ENCODE assay signal across 10 cellular contexts in genomic region chr12:110744697-110745264, GRCh38. TPM values are rescaled to one million over a fixed set of nuclear protein-coding genes. Genes with fewer than 3 reads are reported as not detected.
A peak's percentile ranks its signal among the peaks of the same experiment; 100 is the strongest.
DNase-seq lines count a peak whose midpoint lies in the region; ATAC-seq, FAIRE-seq and TF ChIP-seq lines count a peak whose summit lies in the region.
"Had no signal": no experiment of that assay in that cellular context is flagged by ENCODE, and none has a peak within 500 bp of the region (broad histone marks: within the 10 kb centered on the region; RNA-seq: fewer than 3 reads in every experiment).

No MANE protein-coding gene starts in this region.

- no peak for TF ChIP-seq RAD21 in HepG2 (CRISPR knock-in tag; IDR thresholded peaks at IDR 0.05)

- TF ChIP-seq POLR2A in heart left ventricle (IDR thresholded peaks at IDR 0.05) (no peak), HepG2 (IDR thresholded peaks at IDR 0.05; ENCODE audit: insufficient read depth in 1 of 2, low read depth in 2 of 2, low read length in 2 of 2) (no peak)

- no peak for FAIRE-seq in HepG2 (lab: Jason Lieb, UNC)

- in situ Hi-C loops in HepG2 (cut with HindIII; ENCODE audit: extremely low pct_ligation_motif_present, low pct_unique_long_range_greater_than_20kb) (loop anchor here (5.0 kb wide), 1 partner anchor 83 kb away; no protein-coding TSS in a partner anchor), HAP-1 (cut with MboI; ENCODE audit: low sequenced_read_pairs) (loop anchor here (5.0 kb wide), 1 partner anchor 83 kb away; no protein-coding TSS in a partner anchor)

- H3K27ac ChIP-seq in left ventricle myocardium inferior (replicated peaks) (peak overlapping the region; percentile 95), heart left ventricle (peak overlapping the region in 3 of 12 donors; percentile 26 to 95 (median 94)), HepG2 (ENCODE audit: extremely low read length, insufficient read depth, low read length) (no peak overlapping the region)

- 59 to 72% (median 66%) methylated on average over 5 of the region's 5 CpGs for WGBS in heart left ventricle, 4 donors
- WGBS in HepG2 (ENCODE audit: low lambda C conversion rate), result 76% methylated on average over 4 of the region's 5 CpGs

- TF ChIP-seq CTCF in left ventricle myocardium inferior (IDR thresholded peaks at IDR 0.05; ENCODE audit: borderline replicate concordance) (no peak), heart left ventricle (IDR thresholded peaks at IDR 0.05) (no peak), HepG2 (CRISPR knock-in tag; IDR thresholded peaks at IDR 0.05) (no peak), type B pancreatic cell (conservative IDR thresholded peaks at IDR 0.05) (no peak)

- H3K27me3 ChIP-seq in left ventricle myocardium inferior (ENCODE audit: low read depth), result no peaks in the 10 kb centered on the region
- no peaks in the 10 kb centered on the region for H3K27me3 ChIP-seq in heart left ventricle
- no peaks in the 10 kb centered on the region for H3K27me3 ChIP-seq in adipocyte (replicated peaks; ENCODE audit: control insufficient read depth, insufficient read depth, low read length)
- H3K27me3 ChIP-seq in HepG2 (ENCODE audit: control insufficient read depth in 1 of 2, insufficient read depth in 2 of 2, low read length in 2 of 2), result peaks cover 0 to 3% of the 10 kb centered on the region in 2 experiments; a peak in 2 of 5 replicates
- no peaks in the 10 kb centered on the region for H3K27me3 ChIP-seq in HAP-1 (ENCODE audit: low read depth)

- H3K36me3 ChIP-seq in left ventricle myocardium inferior (no peaks in the 10 kb centered on the region), heart left ventricle (no peaks in the 10 kb centered on the region), adipocyte (ENCODE audit: control insufficient read depth, insufficient read depth, low read length, severe bottlenecking) (no peaks in the 10 kb centered on the region), HepG2 (replicated peaks in 1 of 2; ENCODE audit: control insufficient read depth in 1 of 2, insufficient read depth in 2 of 2, low read length in 2 of 2) (no peaks in the 10 kb centered on the region), HAP-1 (replicated peaks) (peaks cover 11% of the 10 kb centered on the region)

- H3K27me3 Mint-ChIP-seq in type B pancreatic cell, result peaks cover 5% of the 10 kb centered on the region

- intact Hi-C loops in left ventricle myocardium inferior (cut with micrococcal nuclease) (no loop called here), heart left ventricle (cut with DNase I) (loop anchor here in 4 of 10 donors (5.0 to 10.0 kb wide), 7 partner anchors 47 to 287 kb away; partner anchors contain the start of genes CCDC63 (in 1 of the 4) and HVCN1 (in 1 of the 4)), HepG2 (cut with micrococcal nuclease; ENCODE audit: unreplicated experiment) (loop anchor here (5.0 kb wide), 1 partner anchor 83 kb away; no protein-coding TSS in a partner anchor)

- no peak overlapping the region for H3K9ac ChIP-seq in adipocyte (ENCODE audit: low read length)
- no peak overlapping the region for H3K9ac ChIP-seq in HepG2 (ENCODE audit: insufficient read depth, low read depth, low read length)

- TF ChIP-seq EP300 in HepG2 (IDR thresholded peaks at IDR 0.05; ENCODE audit: low read depth in 2 of 2, low read length in 2 of 2), result no peak
- no peak for TF ChIP-seq EP300 in HepG2 (CRISPR knock-in tag; IDR thresholded peaks at IDR 0.05; ENCODE audit: borderline replicate concordance)

- no peaks in the 10 kb centered on the region for H3K9me3 Mint-ChIP-seq in type B pancreatic cell

- CTCF ChIA-PET in HepG2 (lab: Yijun Ruan, JAX; ENCODE audit: low intra/inter-chr PET ratio, low total read pairs), result no interaction called here

- H3K79me2 ChIP-seq in HepG2 (ENCODE audit: insufficient read depth, low read length), result peaks cover 27% of the 10 kb centered on the region

- H3K4me1 ChIP-seq in left ventricle myocardium inferior, result peaks cover 53% of the 10 kb centered on the region
- peaks cover 0 to 48% (median 28%) of the 10 kb centered on the region in 12 donors for H3K4me1 ChIP-seq in heart left ventricle
- peaks cover 44% of the 10 kb centered on the region for H3K4me1 ChIP-seq in adipocyte (ENCODE audit: control insufficient read depth, insufficient read depth, low read length)
- H3K4me1 ChIP-seq in HepG2 (ENCODE audit: insufficient read depth, low read length), result peaks cover 36% of the 10 kb centered on the region
- H3K4me1 ChIP-seq in HAP-1, result peaks cover 20% of the 10 kb centered on the region

- no peak overlapping the region for H2AFZ ChIP-seq in HepG2 (ENCODE audit: low read length)

- POLR2A ChIA-PET in HepG2 (lab: Yijun Ruan, JAX), result no interaction called here

- H3K4me3 Mint-ChIP-seq in type B pancreatic cell, result peak overlapping the region; percentile 100

- no peak for ATAC-seq in heart left ventricle
- peak; percentile 22 for ATAC-seq in HepG2
- ATAC-seq in HG03571 (IDR thresholded peaks at IDR 0.05; ENCODE audit: unreplicated experiment), result no peak

- no peaks in the 10 kb centered on the region for H3K9me3 ChIP-seq in left ventricle myocardium inferior (replicated peaks)
- no peaks in the 10 kb centered on the region for H3K9me3 ChIP-seq in heart left ventricle
- no peaks in the 10 kb centered on the region for H3K9me3 ChIP-seq in adipocyte (ENCODE audit: control insufficient read depth, low read length)
- H3K9me3 ChIP-seq in HepG2 (ENCODE audit: low read length), result no peaks in the 10 kb centered on the region
- H3K9me3 ChIP-seq in HAP-1, result no peaks in the 10 kb centered on the region

- H3K27ac Mint-ChIP-seq in type B pancreatic cell, result no peak overlapping the region

- H4K20me1 ChIP-seq in HepG2 (ENCODE audit: insufficient read depth, low read length), result peaks cover 24% of the 10 kb centered on the region

- H3K4me1 Mint-ChIP-seq in type B pancreatic cell (ENCODE audit: unreplicated experiment), result peaks cover 42% of the 10 kb centered on the region

- no peaks in the 10 kb centered on the region for H3K36me3 Mint-ChIP-seq in type B pancreatic cell

- DNase-seq in left ventricle myocardium inferior, result no peak
- no peak for DNase-seq in heart left ventricle
- peak; percentile 36 for DNase-seq in adipocyte (ENCODE audit: low read depth)
- peak; percentile 55 for DNase-seq in HepG2 (ENCODE audit: low spot score)
- no peak for DNase-seq in type B pancreatic cell (ENCODE audit: extremely low spot score, unreplicated experiment)
- DNase-seq in HAP-1 (ENCODE audit: low spot score in 2 of 2), result no peak
- no peak for DNase-seq in NOMO-1 (lab: John Stamatoyannopoulos, UW; ENCODE audit: unreplicated experiment in 2 of 2)
- DNase-seq: NCI-H146 had no signal

- BruUV-seq in HepG2 (replicated peaks; lab: Mats Ljungman, UMichigan), result no TSS peak

- H3K4me2 ChIP-seq in HepG2 (ENCODE audit: low read depth, low read length), result peak overlapping the region; percentile 37; the same call in 1 of the 2 replicates

- H3K4me3 ChIP-seq in left ventricle myocardium inferior (no peak overlapping the region), heart left ventricle (no peak overlapping the region), adipocyte (ENCODE audit: low read length) (no peak overlapping the region), HepG2 (replicated peaks in 1 of 3; ENCODE audit: insufficient read depth in 1 of 3, low read depth in 2 of 3, low read length in 3 of 3) (no peak overlapping the region), HAP-1 (no peak overlapping the region)

RNA-seq across cellular contexts. Expression of gene PPP1CC, which starts 2.1 kb away (rescaled TPM):
- total RNA-seq in left ventricle myocardium inferior (156 TPM), heart left ventricle (100 to 1,000 TPM; 110 to 207 (median 150) TPM), HepG2 (2016; rRNA removed; fragmentation: Illumina TruSeq; extraction: Trizol) (187 and 277 TPM in 2 replicates), type B pancreatic cell (ENCODE audit: low replicate concordance) (135 and 174 TPM in 2 replicates)
- polyA plus RNA-seq in heart left ventricle (100 to 1,000 TPM in 1 of 2 donors, 10 to 100 TPM in 1; 90.6 to 130 TPM), HepG2 (2011; rRNA removed) (133 and 178 TPM in 2 replicates)
- total RNA-seq in HepG2 (2016; cell fraction: cytosol; rRNA removed; fragmentation: Illumina TruSeq; extraction: Trizol; ENCODE audit: low read depth), result 112 and 117 TPM in 2 replicates
- 187 and 271 TPM in 2 replicates for total RNA-seq in HepG2 (2016; cell fraction: insoluble cytoplasmic fraction; rRNA removed; fragmentation: Illumina TruSeq; extraction: Trizol)
- 307 and 332 TPM in 2 replicates for total RNA-seq in HepG2 (2016; cell fraction: membrane; rRNA removed; fragmentation: Illumina TruSeq; extraction: Trizol)
- total RNA-seq in HepG2 (2016; cell fraction: nucleus; rRNA removed; fragmentation: Illumina TruSeq; extraction: Trizol), result 113 and 126 TPM in 2 replicates
- polyA plus RNA-seq in HepG2 (2011; cell fraction: cytosol; rRNA removed), result 72.4 and 101 TPM in 2 replicates
- polyA plus RNA-seq in HepG2 (2011; cell fraction: nucleus; rRNA removed), result 48.0 and 54.4 TPM in 2 replicates
- polyA plus RNA-seq in HepG2 (2012), result 156 and 233 TPM in 2 replicates
- 144 and 159 TPM in 2 replicates for polyA plus RNA-seq in HepG2 (2016; cell fraction: cytosol; fragmentation: Illumina TruSeq; extraction: Trizol; ENCODE audit: low read depth)
- 329 and 330 TPM in 2 replicates for polyA plus RNA-seq in HepG2 (2016; cell fraction: insoluble cytoplasmic fraction; fragmentation: Illumina TruSeq; extraction: Trizol; ENCODE audit: low read depth)
- 307 and 315 TPM in 2 replicates for polyA plus RNA-seq in HepG2 (2016; cell fraction: membrane; fragmentation: Illumina TruSeq; extraction: Trizol; ENCODE audit: low read depth)
- 168 and 174 TPM in 2 replicates for polyA plus RNA-seq in HepG2 (2016; cell fraction: nucleus; fragmentation: Illumina TruSeq; extraction: Trizol; ENCODE audit: insufficient read depth, low read depth)
- 69.1 TPM in 2 replicates for polyA minus RNA-seq in HepG2 (2011; rRNA and poly(A)+ RNA removed; ENCODE audit: low replicate concordance)
- polyA minus RNA-seq in HepG2 (2011; cell fraction: cytosol; rRNA and poly(A)+ RNA removed), result 110 and 111 TPM in 2 replicates
- 115 and 125 TPM in 2 replicates for polyA minus RNA-seq in HepG2 (2011; cell fraction: nucleus; rRNA and poly(A)+ RNA removed)

RNA-seq across cellular contexts. Expression of gene HVCN1, which starts 55.9 kb away (rescaled TPM):
- total RNA-seq in left ventricle myocardium inferior (11.5 TPM), heart left ventricle (10 to 100 TPM in 6 of 9 donors, 1 to 10 TPM in 3; 4.1 to 55.3 (median 11.8) TPM), HepG2 (2016; rRNA removed; fragmentation: Illumina TruSeq; extraction: Trizol) (0.20 and 0.49 TPM in 2 replicates), type B pancreatic cell (ENCODE audit: low replicate concordance) (0.64 and 3.1 TPM in 2 replicates)
- polyA plus RNA-seq in heart left ventricle (10 to 100 TPM in 1 of 2 donors, 1 to 10 TPM in 1; 9.5 to 13.6 TPM), HepG2 (2011; rRNA removed) (0.88 and 1.3 TPM in 2 replicates)
- total RNA-seq in HepG2 (2016; cell fraction: cytosol; rRNA removed; fragmentation: Illumina TruSeq; extraction: Trizol; ENCODE audit: low read depth), result not detected in 2 replicates
- 0.36 and 0.54 TPM in 2 replicates for total RNA-seq in HepG2 (2016; cell fraction: insoluble cytoplasmic fraction; rRNA removed; fragmentation: Illumina TruSeq; extraction: Trizol)
- 0.14 and 0.37 TPM in 2 replicates for total RNA-seq in HepG2 (2016; cell fraction: membrane; rRNA removed; fragmentation: Illumina TruSeq; extraction: Trizol)
- total RNA-seq in HepG2 (2016; cell fraction: nucleus; rRNA removed; fragmentation: Illumina TruSeq; extraction: Trizol), result 0.47 and 0.53 TPM in 2 replicates
- polyA plus RNA-seq in HepG2 (2011; cell fraction: cytosol; rRNA removed), result 0.59 and 0.87 TPM in 2 replicates
- polyA plus RNA-seq in HepG2 (2011; cell fraction: nucleus; rRNA removed), result 0.33 and 0.35 TPM in 2 replicates
- polyA plus RNA-seq in HepG2 (2012), result 0.47 and 0.50 TPM in 2 replicates
- 0.16 and 0.32 TPM in 2 replicates for polyA plus RNA-seq in HepG2 (2016; cell fraction: cytosol; fragmentation: Illumina TruSeq; extraction: Trizol; ENCODE audit: low read depth)
- 0.36 and 0.67 TPM in 2 replicates for polyA plus RNA-seq in HepG2 (2016; cell fraction: insoluble cytoplasmic fraction; fragmentation: Illumina TruSeq; extraction: Trizol; ENCODE audit: low read depth)
- polyA plus RNA-seq in HepG2 (2016; cell fraction: membrane; fragmentation: Illumina TruSeq; extraction: Trizol; ENCODE audit: low read depth), result 0.29 TPM in 1 of 2 replicates, not detected in the other
- 0.49 and 0.82 TPM in 2 replicates for polyA plus RNA-seq in HepG2 (2016; cell fraction: nucleus; fragmentation: Illumina TruSeq; extraction: Trizol; ENCODE audit: insufficient read depth, low read depth)
- 0.16 and 0.64 TPM in 2 replicates for polyA minus RNA-seq in HepG2 (2011; rRNA and poly(A)+ RNA removed; ENCODE audit: low replicate concordance)
- polyA minus RNA-seq in HepG2 (2011; cell fraction: cytosol; rRNA and poly(A)+ RNA removed), result not detected in 2 replicates
- polyA minus RNA-seq in HepG2 (2011; cell fraction: nucleus; rRNA and poly(A)+ RNA removed), result 0.50 TPM in 1 of 2 replicates, not detected in the other
- polyA plus RNA-seq: neural cell had no signal

Comparison
In these comparisons a context has a peak if more than half of its experiments do, and no peak if none do; other contexts are left out.
1. DNase-seq: peak in adipocyte (single experiment) and HepG2 (single experiment); none in left ventricle myocardium inferior (single experiment), heart left ventricle (0 of 5), type B pancreatic cell (single experiment), HAP-1 (0 of 2) and NOMO-1 (0 of 2).